1 cellular context compared by ENCODE assay signal in genomic region chr16:31479752-31480151, GRCh38.
TF ChIP-seq lines count a peak whose summit lies in the region.

No MANE protein-coding gene starts in this region.

TF ChIP-seq in HepG2, 621 proteins besides CTCF, POLR2A, EP300 and RAD21:
- no peak for TF ChIP-seq ELF4 (CRISPR knock-in tag; IDR thresholded peaks at IDR 0.05; ENCODE audit: borderline replicate concordance)
- TF ChIP-seq ZBTB33 (CRISPR knock-in tag; IDR thresholded peaks at IDR 0.05): peak; percentile 30; the same call in 1 of the 2 replicates
- TF ChIP-seq IKZF4 (CRISPR knock-in tag; IDR thresholded peaks at IDR 0.05; ENCODE audit: borderline replicate concordance, low read depth, not compliant biosample characterization): no peak
- TF ChIP-seq RNF219 (CRISPR knock-in tag; IDR thresholded peaks at IDR 0.05): no peak
TF ChIP-seq in HepG2: peak in this region for 1.
